ENCODE assay signal across 30 cellular contexts in the genomic region with DNA sequence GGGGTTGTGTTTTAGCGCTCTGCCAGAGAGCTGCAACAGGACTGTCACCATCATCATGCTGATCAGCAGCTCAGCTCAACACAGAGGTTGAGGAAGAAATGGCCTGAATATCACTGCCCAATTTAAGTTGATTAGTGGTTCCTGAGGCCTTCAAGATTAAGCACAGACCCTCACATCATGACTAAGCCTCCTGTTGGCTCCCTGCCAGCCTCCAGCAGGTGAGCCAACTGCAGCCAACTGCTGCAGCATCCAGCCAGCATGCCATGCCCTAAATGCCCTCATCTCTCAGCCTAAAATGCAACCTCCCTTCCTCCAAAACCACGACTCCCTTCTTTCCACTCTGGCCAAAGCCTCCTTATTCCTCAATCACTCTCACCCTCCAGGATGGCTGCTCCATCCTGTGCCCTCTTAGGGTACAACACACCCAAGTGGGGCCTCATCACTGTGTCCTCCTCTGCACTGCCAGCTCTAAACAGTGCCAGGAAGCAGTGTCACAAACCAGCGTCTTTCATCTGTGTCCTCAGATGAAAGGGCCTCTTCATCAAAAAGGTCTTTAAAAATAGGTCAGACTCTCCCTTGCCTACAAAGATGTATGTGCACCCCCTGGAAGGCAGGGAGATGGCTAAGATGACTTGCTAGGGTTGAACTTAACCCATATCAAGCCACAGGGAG.
DNase-seq lines count a peak whose midpoint lies in the region; ATAC-seq and TF ChIP-seq lines count a peak whose summit lies in the region.
"Had no signal": no experiment of that assay in that cellular context is flagged by ENCODE, and none has a peak within 500 bp of the region (broad histone marks: within the 10 kb centered on the region; RNA-seq: fewer than 3 reads in every experiment).

No MANE protein-coding gene starts in this region.

- peak; percentile 36 for ATAC-seq in activated CD8-positive, alpha-beta T cell treated with anti-CD3 and anti-CD28 coated beads for 36 hours
- ATAC-seq in activated CD8-positive, alpha-beta T cell treated with anti-CD3 and anti-CD28 coated beads, Interleukin-2, amount 10 ng/mL, durations not matched to agents 7 days and 5 days = no peak
- ATAC-seq in activated T-helper 17 cell treated with anti-CD3 and anti-CD28 coated beads, Interleukin-2, amount 50 U/mL, for 72 hours (replicated peaks) = peak; percentile 23
- no peak for ATAC-seq in sciatic nerve
- ATAC-seq: left colon, mucosa of descending colon, natural killer cell, Panc1, psoas muscle had no signal

- no peak overlapping the region for H3K4me3 Mint-ChIP-seq in activated CD8-positive, alpha-beta T cell treated with anti-CD3 and anti-CD28 coated beads for 36 hours
- H3K4me3 Mint-ChIP-seq in activated CD8-positive, alpha-beta T cell treated with anti-CD3 and anti-CD28 coated beads, Interleukin-2, amount 10 ng/mL, durations not matched to agents 7 days and 5 days = no peak overlapping the region
- H3K4me3 Mint-ChIP-seq in activated T-helper 17 cell treated with anti-CD3 and anti-CD28 coated beads, Interleukin-2, amount 50 U/mL, for 72 hours = no peak overlapping the region
- H3K4me3 Mint-ChIP-seq: central memory CD8-positive, alpha-beta T cell; endodermal cell; natural killer cell had no signal

- intact Hi-C loops in activated CD8-positive, alpha-beta T cell treated with anti-CD3 and anti-CD28 coated beads for 36 hours (cut with micrococcal nuclease) = no loop called here
- intact Hi-C loops in sciatic nerve (cut with DNase I) = no loop called here

- no peaks in the 10 kb centered on the region for H3K27me3 ChIP-seq in SK-N-SH (ENCODE audit: insufficient read depth)
- H3K27me3 ChIP-seq: adrenal gland; BLaER1 treated with 17β-estradiol and CSF1 and Interleukin-3, amounts not matched to agents 10 nM and 100 nM; tibial artery had no signal

- CTCF ChIA-PET in activated CD8-positive, alpha-beta T cell treated with anti-CD3 and anti-CD28 coated beads for 36 hours (lab: Charles Lee) = interaction anchor here (0.8 to 1.3 kb wide), 2 partner anchors 230 to 546 kb away, joined by 3 read pairs; a partner anchor contains a TSS
- CTCF ChIA-PET in activated CD8-positive, alpha-beta T cell treated with anti-CD3 and anti-CD28 coated beads, Interleukin-2, amount 10 ng/mL, durations not matched to agents 7 days and 5 days (lab: Charles Lee) = no interaction called here
- CTCF ChIA-PET in SK-N-SH (lab: Yijun Ruan, JAX) = interaction anchor here (1.1 kb wide), 1 partner anchor 17 kb away, joined by 3 read pairs; no protein-coding TSS in a partner anchor

- DNase-seq in activated CD8-positive, alpha-beta T cell treated with anti-CD3 and anti-CD28 coated beads for 36 hours = no peak
- no peak for DNase-seq in activated CD8-positive, alpha-beta T cell treated with anti-CD3 and anti-CD28 coated beads, Interleukin-2, amount 10 ng/mL, durations not matched to agents 7 days and 5 days
- DNase-seq in DMS79 (lab: John Stamatoyannopoulos, UW) (peak; percentile 5), sciatic nerve (ENCODE audit: low spot score) (no peak), SK-N-SH (no peak)
- peak; percentile 51 for DNase-seq in Jurkat, Clone E6-1 (ENCODE audit: low read depth, low spot score)
- DNase-seq: activated CD4-positive, alpha-beta T cell treated with anti-CD3 and anti-CD28 coated beads for 1 hour; activated CD8-positive, alpha-beta memory T cell treated with anti-CD3 and anti-CD28 coated beads for 24 hours; activated gamma-delta T cell; activated T-cell treated with anti-CD3 and anti-CD28 coated beads for 4 hours; adrenal gland; dermis blood vessel endothelial cell; endodermal cell; glutamatergic neuron; KBM-7; left colon; mucosa of descending colon; natural killer cell; NCI-H146; NCI-H2107; NCI-H510A treated with DMSO at 0.1 percent for 48 hours; occipital lobe; psoas muscle; Right ventricle myocardium superior; stimulated activated CD4-positive, alpha-beta T cell treated with anti-CD3 and anti-CD28 coated beads, Interleukin-4, amount 100 ng/mL, for 1 hour; tibial artery had no signal

- H3K9me3 Mint-ChIP-seq in activated CD8-positive, alpha-beta T cell treated with anti-CD3 and anti-CD28 coated beads for 36 hours = peaks cover 3% of the 10 kb centered on the region
- no peaks in the 10 kb centered on the region for H3K9me3 Mint-ChIP-seq in activated CD8-positive, alpha-beta T cell treated with anti-CD3 and anti-CD28 coated beads, Interleukin-2, amount 10 ng/mL, durations not matched to agents 7 days and 5 days (ENCODE audit: insufficient read depth)
- H3K9me3 Mint-ChIP-seq in activated T-helper 17 cell treated with anti-CD3 and anti-CD28 coated beads, Interleukin-2, amount 50 U/mL, for 72 hours = peaks cover 4% of the 10 kb centered on the region
- H3K9me3 Mint-ChIP-seq: central memory CD8-positive, alpha-beta T cell; natural killer cell had no signal

- H3K4me1 Mint-ChIP-seq in activated CD8-positive, alpha-beta T cell treated with anti-CD3 and anti-CD28 coated beads for 36 hours (ENCODE audit: low read depth) = peaks cover 18% of the 10 kb centered on the region
- no peaks in the 10 kb centered on the region for H3K4me1 Mint-ChIP-seq in activated CD8-positive, alpha-beta T cell treated with anti-CD3 and anti-CD28 coated beads, Interleukin-2, amount 10 ng/mL, durations not matched to agents 7 days and 5 days (ENCODE audit: low read depth)
- H3K4me1 Mint-ChIP-seq in activated T-helper 17 cell treated with anti-CD3 and anti-CD28 coated beads, Interleukin-2, amount 50 U/mL, for 72 hours = peaks cover 5% of the 10 kb centered on the region
- H3K4me1 Mint-ChIP-seq: central memory CD8-positive, alpha-beta T cell; natural killer cell had no signal

- WGBS in SK-N-SH (ENCODE audit: low lambda C conversion rate) = 84% methylated on average over 3 of the region's 3 CpGs

- TF ChIP-seq EP300 in SK-N-SH (IDR thresholded peaks at IDR 0.05; ENCODE audit: borderline replicate concordance in 1 of 2, low read depth in 1 of 2, low read length in 1 of 2) = no peak

- no peak for TF ChIP-seq RAD21 in SK-N-SH (IDR thresholded peaks at IDR 0.05; ENCODE audit: low read length)

- no peak for TF ChIP-seq CTCF in activated CD8-positive, alpha-beta T cell treated with anti-CD3 and anti-CD28 coated beads for 36 hours (IDR thresholded peaks at IDR 0.05)
- no peak for TF ChIP-seq CTCF in SK-N-SH (IDR thresholded peaks at IDR 0.05)

- H3K36me3 ChIP-seq in SK-N-SH (replicated peaks in 1 of 2; ENCODE audit: control insufficient read depth in 1 of 2, insufficient read depth in 2 of 2, low read length in 1 of 2) = no peaks in the 10 kb centered on the region
- H3K36me3 ChIP-seq: adrenal gland; BLaER1 treated with 17β-estradiol and CSF1 and Interleukin-3, amounts not matched to agents 10 nM and 100 nM; tibial artery had no signal

- no peaks in the 10 kb centered on the region for H3K36me3 Mint-ChIP-seq in activated CD8-positive, alpha-beta T cell treated with anti-CD3 and anti-CD28 coated beads for 36 hours (ENCODE audit: low read depth)
- no peaks in the 10 kb centered on the region for H3K36me3 Mint-ChIP-seq in activated CD8-positive, alpha-beta T cell treated with anti-CD3 and anti-CD28 coated beads, Interleukin-2, amount 10 ng/mL, durations not matched to agents 7 days and 5 days (ENCODE audit: low read depth)
- no peaks in the 10 kb centered on the region for H3K36me3 Mint-ChIP-seq in activated T-helper 17 cell treated with anti-CD3 and anti-CD28 coated beads, Interleukin-2, amount 50 U/mL, for 72 hours (ENCODE audit: low read depth)
- H3K36me3 Mint-ChIP-seq: natural killer cell had no signal

- no peaks in the 10 kb centered on the region for H3K79me2 ChIP-seq in SK-N-SH (ENCODE audit: insufficient read depth)

- peaks cover 0 to 19% of the 10 kb centered on the region in 2 experiments; a peak in 2 of 4 replicates for H3K4me1 ChIP-seq in SK-N-SH (ENCODE audit: control insufficient read depth in 1 of 2, insufficient read depth in 2 of 2, low read depth in 1 of 2, low read length in 1 of 2)

- H3K4me3 ChIP-seq in Jurkat, Clone E6-1 (ENCODE audit: low read length) = no peak overlapping the region
- no peak overlapping the region for H3K4me3 ChIP-seq in SK-N-SH (ENCODE audit: low read depth in 2 of 2, low read length in 1 of 2)
- H3K4me3 ChIP-seq: adrenal gland; BLaER1 treated with 17β-estradiol and CSF1 and Interleukin-3, amounts not matched to agents 10 nM and 100 nM; mucosa of descending colon; psoas muscle; tibial artery had no signal

- no peaks in the 10 kb centered on the region for H4K20me1 ChIP-seq in SK-N-SH (ENCODE audit: insufficient read depth)
- H4K20me1 ChIP-seq: BLaER1 treated with 17β-estradiol and CSF1 and Interleukin-3, amounts not matched to agents 10 nM and 100 nM had no signal

- no peak overlapping the region for H3K9ac ChIP-seq in SK-N-SH
- H3K9ac ChIP-seq: BLaER1 treated with 17β-estradiol and CSF1 and Interleukin-3, amounts not matched to agents 10 nM and 100 nM had no signal

- H3K4me2 ChIP-seq in SK-N-SH = no peak overlapping the region

- no peak overlapping the region for H3K27ac ChIP-seq in SK-N-SH (ENCODE audit: low read depth in 2 of 2, low read length in 1 of 2)
- H3K27ac ChIP-seq: adrenal gland; BLaER1 treated with 17β-estradiol and CSF1 and Interleukin-3, amounts not matched to agents 10 nM and 100 nM; psoas muscle; tibial artery had no signal

- POLR2A ChIA-PET in activated CD8-positive, alpha-beta T cell treated with anti-CD3 and anti-CD28 coated beads for 36 hours (lab: Charles Lee) = no interaction called here
- POLR2A ChIA-PET in activated CD8-positive, alpha-beta T cell treated with anti-CD3 and anti-CD28 coated beads, Interleukin-2, amount 10 ng/mL, durations not matched to agents 7 days and 5 days (lab: Charles Lee) = no interaction called here
- POLR2A ChIA-PET in SK-N-SH (lab: Yijun Ruan, JAX) = no interaction called here

- H3K27me3 Mint-ChIP-seq in activated CD8-positive, alpha-beta T cell treated with anti-CD3 and anti-CD28 coated beads for 36 hours = no peaks in the 10 kb centered on the region
- peaks cover 4% of the 10 kb centered on the region for H3K27me3 Mint-ChIP-seq in activated CD8-positive, alpha-beta T cell treated with anti-CD3 and anti-CD28 coated beads, Interleukin-2, amount 10 ng/mL, durations not matched to agents 7 days and 5 days (ENCODE audit: low read depth)
- H3K27me3 Mint-ChIP-seq in activated T-helper 17 cell treated with anti-CD3 and anti-CD28 coated beads, Interleukin-2, amount 50 U/mL, for 72 hours = no peaks in the 10 kb centered on the region

- H3F3A ChIP-seq in SK-N-SH (replicated peaks; ENCODE audit: insufficient read depth) = no peaks in the 10 kb centered on the region

- H3K9me2 ChIP-seq in SK-N-SH = no peaks in the 10 kb centered on the region

- H3K27ac Mint-ChIP-seq in activated CD8-positive, alpha-beta T cell treated with anti-CD3 and anti-CD28 coated beads for 36 hours = no peak overlapping the region
- H3K27ac Mint-ChIP-seq in activated CD8-positive, alpha-beta T cell treated with anti-CD3 and anti-CD28 coated beads, Interleukin-2, amount 10 ng/mL, durations not matched to agents 7 days and 5 days = no peak overlapping the region
- no peak overlapping the region for H3K27ac Mint-ChIP-seq in activated T-helper 17 cell treated with anti-CD3 and anti-CD28 coated beads, Interleukin-2, amount 50 U/mL, for 72 hours
- H3K27ac Mint-ChIP-seq: endodermal cell, natural killer cell had no signal

- no peak overlapping the region for H2AFZ ChIP-seq in SK-N-SH (ENCODE audit: low read depth)

- H3K9me3 ChIP-seq in SK-N-SH = no peaks in the 10 kb centered on the region
- H3K9me3 ChIP-seq: adrenal gland; BLaER1 treated with 17β-estradiol and CSF1 and Interleukin-3, amounts not matched to agents 10 nM and 100 nM; mucosa of descending colon; psoas muscle had no signal

Comparison
In these comparisons a context has a peak if more than half of its experiments do, and no peak if none do; other contexts are left out.
1. ATAC-seq: peak in activated CD8-positive, alpha-beta T cell treated with anti-CD3 and anti-CD28 coated beads for 36 hours (single experiment) and activated T-helper 17 cell treated with anti-CD3 and anti-CD28 coated beads, Interleukin-2, amount 50 U/mL, for 72 hours (single experiment); none in activated CD8-positive, alpha-beta T cell treated with anti-CD3 and anti-CD28 coated beads, Interleukin-2, amount 10 ng/mL, durations not matched to agents 7 days and 5 days (single experiment) and sciatic nerve (single experiment).
2. DNase-seq: peak in DMS79 (single experiment) and Jurkat, Clone E6-1 (single experiment); none in activated CD8-positive, alpha-beta T cell treated with anti-CD3 and anti-CD28 coated beads for 36 hours (single experiment), activated CD8-positive, alpha-beta T cell treated with anti-CD3 and anti-CD28 coated beads, Interleukin-2, amount 10 ng/mL, durations not matched to agents 7 days and 5 days (single experiment), sciatic nerve (single experiment) and SK-N-SH (single experiment).